In the genomic region with DNA sequence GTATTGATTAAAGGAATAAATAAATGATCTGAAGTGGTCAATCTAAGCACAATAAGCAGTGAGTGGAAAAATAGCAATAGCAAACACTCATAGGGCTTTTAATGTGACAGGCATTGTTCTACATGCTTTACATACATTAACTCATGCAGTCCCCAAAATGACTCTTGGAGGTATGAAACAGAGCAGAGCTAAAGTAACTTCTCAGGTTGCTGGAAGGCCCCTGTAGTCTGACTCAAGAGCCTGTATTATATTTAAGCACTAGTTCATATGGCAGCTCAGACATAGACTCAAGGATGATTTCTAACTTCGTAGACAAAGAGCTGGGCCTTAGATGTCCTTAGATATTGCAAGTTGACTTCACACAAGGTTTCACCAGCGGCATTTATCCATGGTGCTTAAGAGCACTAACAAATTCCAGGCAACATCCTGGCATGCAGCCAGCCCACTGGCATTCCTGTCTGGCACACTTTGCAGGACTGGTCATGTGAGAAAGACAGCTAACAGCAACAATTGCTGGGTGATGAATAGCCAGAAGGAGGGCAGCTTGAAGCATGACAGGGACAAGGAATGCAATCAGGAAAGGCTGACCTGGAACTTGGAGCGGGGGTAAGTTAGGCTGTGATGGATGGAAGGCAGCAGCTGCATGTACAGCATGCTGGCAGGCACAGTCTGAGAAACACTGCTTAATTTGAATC, we compare ENCODE assay signal across 9 cellular contexts.
A peak's percentile ranks its signal among the peaks of the same experiment; 100 is the strongest.
DNase-seq lines count a peak whose midpoint lies in the region; ATAC-seq and TF ChIP-seq lines count a peak whose summit lies in the region.
"Had no signal": no experiment of that assay in that cellular context is flagged by ENCODE, and none has a peak within 500 bp of the region (broad histone marks: within the 10 kb centered on the region; RNA-seq: fewer than 3 reads in every experiment).

No MANE protein-coding gene starts in this region.

- H3K9me3 ChIP-seq in parathyroid adenoma (ENCODE audit: control insufficient read depth, low read length): no peaks in the 10 kb centered on the region
- H3K9me3 ChIP-seq: HAP-1 had no signal

- no peak for ATAC-seq in GM18867 (IDR thresholded peaks at IDR 0.05; ENCODE audit: unreplicated experiment)
- no peak for ATAC-seq in GM19324 (IDR thresholded peaks at IDR 0.05; ENCODE audit: low FRiP score, unreplicated experiment)

- H3K4me1 ChIP-seq in parathyroid adenoma: peaks cover 6% of the 10 kb centered on the region
- H3K4me1 ChIP-seq: HAP-1 had no signal

- H3K36me3 ChIP-seq in parathyroid adenoma (ENCODE audit: control insufficient read depth, insufficient read depth, low read length): no peaks in the 10 kb centered on the region
- H3K36me3 ChIP-seq: HAP-1 had no signal

- H3K4me3 ChIP-seq in fibroblast of mammary gland (ENCODE audit: control insufficient read depth, low read depth, low read length): no peak overlapping the region
- no peak overlapping the region for H3K4me3 ChIP-seq in parathyroid adenoma (ENCODE audit: low read depth, low read length)
- H3K4me3 ChIP-seq: HAP-1 had no signal

- no peak overlapping the region for H3K9ac ChIP-seq in parathyroid adenoma

- H2AFZ ChIP-seq in parathyroid adenoma: peak overlapping the region; percentile 29

- H3K27ac ChIP-seq in parathyroid adenoma: peak overlapping the region; percentile 5

- H3K4me2 ChIP-seq in parathyroid adenoma (ENCODE audit: low read length): no peak overlapping the region

- H3K79me2 ChIP-seq in parathyroid adenoma: no peaks in the 10 kb centered on the region

- no peaks in the 10 kb centered on the region for H3K27me3 ChIP-seq in parathyroid adenoma (ENCODE audit: control insufficient read depth, insufficient read depth, low read length)

- TF ChIP-seq CTCF in fibroblast of mammary gland (conservative IDR thresholded peaks at IDR 0.05; ENCODE audit: control insufficient read depth, insufficient read depth, low read depth, low read length) (no peak), parathyroid adenoma (IDR thresholded peaks at IDR 0.05) (no peak)

- DNase-seq in GM03348 (ENCODE audit: low spot score) (peak; percentile 68), NCI-H748 (lab: John Stamatoyannopoulos, UW; ENCODE audit: unreplicated experiment) (peak; percentile 75), fibroblast of mammary gland (ENCODE audit: low read depth) (peak; percentile 72), NAMALWA (ENCODE audit: low spot score) (no peak), SKM-1 (lab: John Stamatoyannopoulos, UW; ENCODE audit: unreplicated experiment) (no peak)

Comparison
In these comparisons a context has a peak if more than half of its experiments do, and no peak if none do; other contexts are left out.
1. DNase-seq: peak in GM03348 (single experiment), NCI-H748 (single experiment) and fibroblast of mammary gland (single experiment); none in NAMALWA (single experiment) and SKM-1 (single experiment).